In genomic region chr1:70220015-70220414, GRCh38 we compare ENCODE assay signal across 9 cellular contexts. TPM values are rescaled to one million over a fixed set of nuclear protein-coding genes. Genes with fewer than 3 reads are reported as not detected.
A peak's percentile ranks its signal among the peaks of the same experiment; 100 is the strongest.
DNase-seq lines count a peak whose midpoint lies in the region; ATAC-seq and TF ChIP-seq lines count a peak whose summit lies in the region.
"Had no signal": no experiment of that assay in that cellular context is flagged by ENCODE, and none has a peak within 500 bp of the region (broad histone marks: within the 10 kb centered on the region; RNA-seq: fewer than 3 reads in every experiment).

No MANE protein-coding gene starts in this region.

- H3K4me1 ChIP-seq in tibial artery (peaks cover 0 to 37% (median 28%) of the 10 kb centered on the region in 4 donors), PC-3 (ENCODE audit: insufficient read depth, low read length) (peaks cover 19% of the 10 kb centered on the region)

- no peak overlapping the region for H3K4me3 ChIP-seq in neural cell (ENCODE audit: low read length)
- no peak overlapping the region for H3K4me3 ChIP-seq in tibial artery
- no peak overlapping the region for H3K4me3 ChIP-seq in PC-3 (ENCODE audit: low read length)

- TF ChIP-seq CTCF in activated CD8-positive, alpha-beta T cell treated with anti-CD3 and anti-CD28 coated beads for 36 hours (IDR thresholded peaks at IDR 0.05) = no peak
- no peak for TF ChIP-seq CTCF in neural cell (IDR thresholded peaks at IDR 0.05; ENCODE audit: poor library complexity, severe bottlenecking)
- no peak for TF ChIP-seq CTCF in tibial artery (IDR thresholded peaks at IDR 0.05)
- no peak for TF ChIP-seq CTCF in PC-3 (conservative IDR thresholded peaks at IDR 0.05; ENCODE audit: low read depth, low read length)

- no TSS peak for BruUV-seq in PC-3 (replicated peaks; lab: Mats Ljungman, UMichigan)

- H3K9me3 Mint-ChIP-seq in T-helper 2 cell treated with Interferon-gamma antibody and Interleukin-4, amounts not matched to agents 5 μg/mL and 100 μg/mL, for 36 hours = no peaks in the 10 kb centered on the region
- H3K9me3 Mint-ChIP-seq in activated CD8-positive, alpha-beta T cell treated with anti-CD3 and anti-CD28 coated beads for 36 hours = no peaks in the 10 kb centered on the region

- no peak overlapping the region for H2AFZ ChIP-seq in neural cell (ENCODE audit: low read depth, low read length)
- H2AFZ ChIP-seq in PC-3 (ENCODE audit: low read length) = no peak overlapping the region

- intact Hi-C loops in activated CD8-positive, alpha-beta T cell treated with anti-CD3 and anti-CD28 coated beads for 36 hours (cut with micrococcal nuclease) = no loop called here
- intact Hi-C loops in tibial artery (cut with DNase I; ENCODE audit: low total_unique reads) = loop anchor here (10.0 kb wide), 2 partner anchors 125 to 195 kb away; partner anchors contain the start of gene CTH
- intact Hi-C loops in PC-3 (cut with micrococcal nuclease) = loop anchor here (2.0 to 5.0 kb wide), 2 partner anchors 15 to 132 kb away; partner anchors contain the start of genes ANKRD13C and LRRC40

- H3K36me3 ChIP-seq in neural cell (ENCODE audit: insufficient read depth, low read length) (no peaks in the 10 kb centered on the region), tibial artery (peaks cover 3 to 22% (median 12%) of the 10 kb centered on the region in 3 donors), PC-3 (ENCODE audit: low read depth, low read length) (peaks cover 34% of the 10 kb centered on the region)

- peak overlapping the region; percentile 87 for H3K27ac Mint-ChIP-seq in T-helper 2 cell treated with Interferon-gamma antibody and Interleukin-4, amounts not matched to agents 5 μg/mL and 100 μg/mL, for 36 hours
- peak overlapping the region; percentile 82 for H3K27ac Mint-ChIP-seq in activated CD8-positive, alpha-beta T cell treated with anti-CD3 and anti-CD28 coated beads for 36 hours

- no peaks in the 10 kb centered on the region for H3K27me3 ChIP-seq in neural cell (ENCODE audit: insufficient read depth, low read depth, low read length)
- no peaks in the 10 kb centered on the region for H3K27me3 ChIP-seq in tibial artery
- no peaks in the 10 kb centered on the region for H3K27me3 ChIP-seq in PC-3 (ENCODE audit: low read length)

- no peak for DNase-seq in T-helper 2 cell treated with Interferon-gamma antibody and Interleukin-4, amounts not matched to agents 5 μg/mL and 100 μg/mL, for 36 hours (ENCODE audit: low spot score)
- no peak for DNase-seq in T-helper 2 cell
- DNase-seq in Kasumi-1 (lab: John Stamatoyannopoulos, UW) = peak; percentile 80 to 81
- DNase-seq in activated CD8-positive, alpha-beta T cell treated with anti-CD3 and anti-CD28 coated beads for 36 hours = no peak
- no peak for DNase-seq in tibial artery
- DNase-seq in PC-3 = no peak
- DNase-seq: NCI-H748 treated with DMSO at 0.1 percent for 48 hours had no signal

- H3F3A ChIP-seq in neural cell (ENCODE audit: insufficient read depth, low read length, poor library complexity, severe bottlenecking) = peaks cover 10% of the 10 kb centered on the region
- H3F3A ChIP-seq in PC-3 (ENCODE audit: low read length, unreplicated experiment) = no peaks in the 10 kb centered on the region

- peak overlapping the region; percentile 98 for H3K27ac ChIP-seq in neural cell (ENCODE audit: low read length)
- peak overlapping the region in 1 of 2 donors; percentile 93 for H3K27ac ChIP-seq in tibial artery
- no peak overlapping the region for H3K27ac ChIP-seq in PC-3 (ENCODE audit: low read length)

- no peak for TF ChIP-seq EP300 in neural cell (conservative IDR thresholded peaks at IDR 0.05; ENCODE audit: poor library complexity, severe bottlenecking)

- H3K9me2 ChIP-seq in neural cell (ENCODE audit: insufficient read depth, low read length) = no peaks in the 10 kb centered on the region
- H3K9me2 ChIP-seq in PC-3 (replicated peaks; ENCODE audit: low read length) = no peaks in the 10 kb centered on the region

- H3K9me3 ChIP-seq in neural cell (ENCODE audit: low read length) (no peaks in the 10 kb centered on the region), tibial artery (no peaks in the 10 kb centered on the region), PC-3 (ENCODE audit: low read length) (no peaks in the 10 kb centered on the region)

- H4K20me1 ChIP-seq in neural cell (ENCODE audit: insufficient read depth) = peaks cover 17% of the 10 kb centered on the region
- peaks cover 32% of the 10 kb centered on the region for H4K20me1 ChIP-seq in PC-3 (ENCODE audit: low read length)

- H3K9ac ChIP-seq in neural cell (ENCODE audit: low read length) (no peak overlapping the region), PC-3 (ENCODE audit: low read length) (no peak overlapping the region)

- peaks cover 45% of the 10 kb centered on the region for H3K36me3 Mint-ChIP-seq in T-helper 2 cell treated with Interferon-gamma antibody and Interleukin-4, amounts not matched to agents 5 μg/mL and 100 μg/mL, for 36 hours (ENCODE audit: low read depth)
- H3K36me3 Mint-ChIP-seq in activated CD8-positive, alpha-beta T cell treated with anti-CD3 and anti-CD28 coated beads for 36 hours (ENCODE audit: low read depth) = peaks cover 45% of the 10 kb centered on the region

- H3K79me2 ChIP-seq in neural cell (replicated peaks; ENCODE audit: insufficient read depth, low read length) (peaks cover 76% of the 10 kb centered on the region), PC-3 (ENCODE audit: low read length) (peaks cover 90% of the 10 kb centered on the region)

- POLR2A ChIA-PET in activated CD8-positive, alpha-beta T cell treated with anti-CD3 and anti-CD28 coated beads for 36 hours (lab: Charles Lee) = interaction anchor here (1.0 to 3.4 kb wide), 6 partner anchors 9 to 135 kb away, joined by 3 to 21 read pairs (median 14); partner anchors contain the start of genes ANKRD13C and LRRC40
- POLR2A ChIA-PET in PC-3 (lab: Charles Lee; ENCODE audit: unreplicated experiment) = no interaction called here

- ATAC-seq in activated CD8-positive, alpha-beta T cell treated with anti-CD3 and anti-CD28 coated beads for 36 hours = no peak
- ATAC-seq in PC-3 (no peak), HG02970 (IDR thresholded peaks at IDR 0.05; ENCODE audit: low FRiP score, unreplicated experiment) (no peak)

- CTCF ChIA-PET in activated CD8-positive, alpha-beta T cell treated with anti-CD3 and anti-CD28 coated beads for 36 hours (lab: Charles Lee) = interaction anchor here (1.2 to 2.2 kb wide), 2 partner anchors 11 to 14 kb away, joined by 7 to 9 read pairs; partner anchors contain the start of gene LRRC40
- CTCF ChIA-PET in PC-3 (lab: Charles Lee) = no interaction called here

- H3K4me2 ChIP-seq in neural cell (ENCODE audit: low read length) (no peak overlapping the region), PC-3 (ENCODE audit: low read length) (no peak overlapping the region)

- no peak for TF ChIP-seq RAD21 in neural cell (conservative IDR thresholded peaks at IDR 0.05)

- H3K4me1 Mint-ChIP-seq in T-helper 2 cell treated with Interferon-gamma antibody and Interleukin-4, amounts not matched to agents 5 μg/mL and 100 μg/mL, for 36 hours (ENCODE audit: low read depth) = peaks cover 39% of the 10 kb centered on the region
- H3K4me1 Mint-ChIP-seq in activated CD8-positive, alpha-beta T cell treated with anti-CD3 and anti-CD28 coated beads for 36 hours (ENCODE audit: low read depth) = peaks cover 31% of the 10 kb centered on the region

- H3K4me3 Mint-ChIP-seq in T-helper 2 cell treated with Interferon-gamma antibody and Interleukin-4, amounts not matched to agents 5 μg/mL and 100 μg/mL, for 36 hours = peak overlapping the region; percentile 69
- peak overlapping the region; percentile 25 for H3K4me3 Mint-ChIP-seq in activated CD8-positive, alpha-beta T cell treated with anti-CD3 and anti-CD28 coated beads for 36 hours

- H3K27me3 Mint-ChIP-seq in T-helper 2 cell treated with Interferon-gamma antibody and Interleukin-4, amounts not matched to agents 5 μg/mL and 100 μg/mL, for 36 hours (ENCODE audit: low read depth) = no peaks in the 10 kb centered on the region
- no peaks in the 10 kb centered on the region for H3K27me3 Mint-ChIP-seq in activated CD8-positive, alpha-beta T cell treated with anti-CD3 and anti-CD28 coated beads for 36 hours

TF ChIP-seq in neural cell, 6 proteins besides CTCF, POLR2A, EP300 and RAD21:
- TF ChIP-seq POLR2AphosphoS5 (IDR thresholded peaks at IDR 0.05) = no peak
- TF ChIP-seq, protein P1, sequence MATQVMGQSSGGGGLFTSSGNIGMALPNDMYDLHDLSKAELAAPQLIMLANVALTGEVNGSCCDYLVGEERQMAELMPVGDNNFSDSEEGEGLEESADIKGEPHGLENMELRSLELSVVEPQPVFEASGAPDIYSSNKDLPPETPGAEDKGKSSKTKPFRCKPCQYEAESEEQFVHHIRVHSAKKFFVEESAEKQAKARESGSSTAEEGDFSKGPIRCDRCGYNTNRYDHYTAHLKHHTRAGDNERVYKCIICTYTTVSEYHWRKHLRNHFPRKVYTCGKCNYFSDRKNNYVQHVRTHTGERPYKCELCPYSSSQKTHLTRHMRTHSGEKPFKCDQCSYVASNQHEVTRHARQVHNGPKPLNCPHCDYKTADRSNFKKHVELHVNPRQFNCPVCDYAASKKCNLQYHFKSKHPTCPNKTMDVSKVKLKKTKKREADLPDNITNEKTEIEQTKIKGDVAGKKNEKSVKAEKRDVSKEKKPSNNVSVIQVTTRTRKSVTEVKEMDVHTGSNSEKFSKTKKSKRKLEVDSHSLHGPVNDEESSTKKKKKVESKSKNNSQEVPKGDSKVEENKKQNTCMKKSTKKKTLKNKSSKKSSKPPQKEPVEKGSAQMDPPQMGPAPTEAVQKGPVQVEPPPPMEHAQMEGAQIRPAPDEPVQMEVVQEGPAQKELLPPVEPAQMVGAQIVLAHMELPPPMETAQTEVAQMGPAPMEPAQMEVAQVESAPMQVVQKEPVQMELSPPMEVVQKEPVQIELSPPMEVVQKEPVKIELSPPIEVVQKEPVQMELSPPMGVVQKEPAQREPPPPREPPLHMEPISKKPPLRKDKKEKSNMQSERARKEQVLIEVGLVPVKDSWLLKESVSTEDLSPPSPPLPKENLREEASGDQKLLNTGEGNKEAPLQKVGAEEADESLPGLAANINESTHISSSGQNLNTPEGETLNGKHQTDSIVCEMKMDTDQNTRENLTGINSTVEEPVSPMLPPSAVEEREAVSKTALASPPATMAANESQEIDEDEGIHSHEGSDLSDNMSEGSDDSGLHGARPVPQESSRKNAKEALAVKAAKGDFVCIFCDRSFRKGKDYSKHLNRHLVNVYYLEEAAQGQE (IDR thresholded peaks at IDR 0.05; ENCODE audit: borderline replicate concordance) = no peak
- TF ChIP-seq TAF1 (IDR thresholded peaks at IDR 0.05; ENCODE audit: low read depth) = no peak
- no peak for TF ChIP-seq SMC3 (conservative IDR thresholded peaks at IDR 0.05; ENCODE audit: poor library complexity)
- TF ChIP-seq MXI1 (conservative IDR thresholded peaks at IDR 0.05; ENCODE audit: poor library complexity, severe bottlenecking) = no peak

RNA-seq across cellular contexts. Expression of gene SRSF11, which starts 1.2 kb away (rescaled TPM):
- 100 to 1,000 TPM; 194 to 203 TPM for total RNA-seq in activated CD8-positive, alpha-beta T cell treated with anti-CD3 and anti-CD28 coated beads for 36 hours
- 443 and 514 TPM in 2 replicates for polyA plus RNA-seq in neural cell
- 280 and 337 TPM in 2 replicates for polyA minus RNA-seq in neural cell
- total RNA-seq in PC-3 (2014; rRNA removed) = 98.7 and 112 TPM in 2 replicates

RNA-seq across cellular contexts. Expression of gene LRRC40, which starts 14.6 kb away (rescaled TPM):
- total RNA-seq in activated CD8-positive, alpha-beta T cell treated with anti-CD3 and anti-CD28 coated beads for 36 hours = 10 to 100 TPM; 20.9 to 21.0 TPM
- 93.9 and 107 TPM in 2 replicates for polyA plus RNA-seq in neural cell
- 133 and 140 TPM in 2 replicates for polyA minus RNA-seq in neural cell
- total RNA-seq in PC-3 (2014; rRNA removed) = 17.9 and 18.4 TPM in 2 replicates

Comparison
In these comparisons a context has a peak if more than half of its experiments do, and no peak if none do; other contexts are left out.
1. DNase-seq: peak in Kasumi-1 (2 of 2); none in T-helper 2 cell treated with Interferon-gamma antibody and Interleukin-4, amounts not matched to agents 5 μg/mL and 100 μg/mL, for 36 hours (single experiment), T-helper 2 cell (0 of 5), activated CD8-positive, alpha-beta T cell treated with anti-CD3 and anti-CD28 coated beads for 36 hours (single experiment), tibial artery (0 of 2) and PC-3 (single experiment).